Comparison of ENCODE assay signal across 20 cellular contexts in the genomic region with DNA sequence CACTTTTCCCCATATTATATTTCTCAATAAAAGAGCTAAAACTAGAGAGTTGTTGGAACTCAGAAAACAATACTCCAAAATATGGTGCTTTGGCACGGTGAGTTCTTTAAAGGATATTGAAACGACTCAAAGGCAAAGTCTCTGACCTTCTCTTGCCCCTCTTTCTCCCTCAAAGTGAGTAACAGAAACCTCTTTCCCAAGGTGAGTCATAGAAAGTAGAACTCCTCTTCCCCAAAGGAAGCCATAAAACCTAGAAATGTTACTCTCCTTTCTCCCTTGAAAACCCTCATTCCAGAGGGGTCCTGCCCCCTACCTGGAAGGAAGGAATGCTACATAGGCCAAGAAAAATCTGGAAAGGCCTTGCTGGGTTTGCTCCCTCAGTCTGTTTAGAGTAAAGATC. TPM values are rescaled to one million over a fixed set of nuclear protein-coding genes. Genes with fewer than 3 reads are reported as not detected.
DNase-seq lines count a peak whose midpoint lies in the region; ATAC-seq and TF ChIP-seq lines count a peak whose summit lies in the region.
"Had no signal": no experiment of that assay in that cellular context is flagged by ENCODE, and none has a peak within 500 bp of the region (broad histone marks: within the 10 kb centered on the region; RNA-seq: fewer than 3 reads in every experiment).

No MANE protein-coding gene starts in this region.

- no peak overlapping the region for H3K27ac ChIP-seq in breast epithelium
- H3K27ac ChIP-seq in RWPE1, result no peak overlapping the region
- H3K27ac ChIP-seq: A549, esophagus muscularis mucosa, heart left ventricle, upper lobe of left lung had no signal

- no peak for TF ChIP-seq CTCF in MCF 10A (IDR thresholded peaks at IDR 0.05; ENCODE audit: unreplicated experiment)
- no peak for TF ChIP-seq CTCF in breast epithelium (IDR thresholded peaks at IDR 0.05)
- TF ChIP-seq CTCF in RWPE1 (conservative IDR thresholded peaks at IDR 0.05; ENCODE audit: low read depth), result no peak
- no peak for TF ChIP-seq CTCF in fibroblast of mammary gland (conservative IDR thresholded peaks at IDR 0.05; ENCODE audit: control insufficient read depth, insufficient read depth, low read depth, low read length)

- H3K36me3 Mint-ChIP-seq in MCF 10A (ENCODE audit: insufficient read depth, unreplicated experiment) (peaks cover 20% of the 10 kb centered on the region), T-helper 17 cell (ENCODE audit: low read depth) (peaks cover 2% of the 10 kb centered on the region)

- H3K9me3 ChIP-seq in breast epithelium, result no peaks in the 10 kb centered on the region
- no peaks in the 10 kb centered on the region for H3K9me3 ChIP-seq in T-helper 17 cell (ENCODE audit: control insufficient read depth, low read length, poor library complexity, severe bottlenecking)
- H3K9me3 ChIP-seq: A549, esophagus muscularis mucosa, heart left ventricle, MG63, upper lobe of left lung had no signal

- DNase-seq in MCF 10A (ENCODE audit: unreplicated experiment), result peak; percentile 32
- no peak for DNase-seq in breast epithelium (ENCODE audit: low spot score in 2 of 2)
- DNase-seq in RWPE1 (ENCODE audit: low spot score), result peak; percentile 16
- DNase-seq in fibroblast of mammary gland (ENCODE audit: low read depth), result peak; percentile 46
- DNase-seq in activated gamma-delta T cell (lab: John Stamatoyannopoulos, UW), result no peak
- no peak for DNase-seq in HPDE6-E6E7 (ENCODE audit: extremely low spot score)
- no peak for DNase-seq in T-helper 17 cell
- DNase-seq: activated CD4-positive, alpha-beta T cell treated with anti-CD3 and anti-CD28 coated beads for 36 hours; activated naive CD4-positive, alpha-beta T cell treated with Interleukin-2 at 50 U/mL for 16 hours; CD4-positive, alpha-beta T cell; heart left ventricle; MG63; NCI-H1694; stimulated activated CD4-positive, alpha-beta T cell treated with anti-CD3 and anti-CD28 coated beads, Interleukin-12 subunit alpha, Interleukin-12 subunit beta, amount 100 ng/mL, for 4 hours; stimulated activated naive CD4-positive, alpha-beta T cell treated with Interleukin-2 at 50 U/mL for 16 hours; upper lobe of left lung had no signal

- H3K4me1 Mint-ChIP-seq in MCF 10A (ENCODE audit: insufficient read depth, unreplicated experiment) (peaks cover 19% of the 10 kb centered on the region), T-helper 17 cell (peaks cover 18% of the 10 kb centered on the region)

- H3K4me3 ChIP-seq in breast epithelium, result no peak overlapping the region
- no peak overlapping the region for H3K4me3 ChIP-seq in fibroblast of mammary gland (ENCODE audit: control insufficient read depth, low read depth, low read length)
- H3K4me3 ChIP-seq: A549, esophagus muscularis mucosa, heart left ventricle, MG63, upper lobe of left lung had no signal

- ATAC-seq in HG02981 (IDR thresholded peaks at IDR 0.05; ENCODE audit: unreplicated experiment), result no peak
- ATAC-seq in T-helper 17 cell, result no peak
- ATAC-seq: A549; activated CD4-positive, alpha-beta T cell treated with anti-CD3 and anti-CD28 coated beads for 36 hours; heart left ventricle had no signal

- H3K4me1 ChIP-seq in breast epithelium, result no peaks in the 10 kb centered on the region
- H3K4me1 ChIP-seq: A549 had no signal

- no peak for TF ChIP-seq POLR2A in breast epithelium (IDR thresholded peaks at IDR 0.05)

- H3K27me3 Mint-ChIP-seq in MCF 10A (ENCODE audit: insufficient read depth, unreplicated experiment) (no peaks in the 10 kb centered on the region), T-helper 17 cell (no peaks in the 10 kb centered on the region)
- H3K27me3 Mint-ChIP-seq: activated CD4-positive, alpha-beta T cell treated with anti-CD3 and anti-CD28 coated beads for 36 hours; CD4-positive, alpha-beta T cell; dendritic cell treated with granulocyte-macrophage colony-stimulating factor and Interleukin-4, amounts not matched to agents 40 ng/mL and 50 ng/mL, for 4 days had no signal

- BruUV-seq in MCF 10A (replicated peaks; lab: Mats Ljungman, UMichigan), result no TSS peak

- no peaks in the 10 kb centered on the region for H3K27me3 ChIP-seq in breast epithelium
- H3K27me3 ChIP-seq: esophagus muscularis mucosa, heart left ventricle, MG63, upper lobe of left lung had no signal

- H3K27ac Mint-ChIP-seq in MCF 10A (ENCODE audit: low read depth, unreplicated experiment), result no peak overlapping the region
- no peak overlapping the region for H3K27ac Mint-ChIP-seq in T-helper 17 cell
- H3K27ac Mint-ChIP-seq: activated CD4-positive, alpha-beta T cell treated with anti-CD3 and anti-CD28 coated beads for 36 hours; dendritic cell treated with granulocyte-macrophage colony-stimulating factor and Interleukin-4, amounts not matched to agents 40 ng/mL and 50 ng/mL, for 4 days had no signal

- no peaks in the 10 kb centered on the region for H3K9me3 Mint-ChIP-seq in MCF 10A (ENCODE audit: unreplicated experiment)
- H3K9me3 Mint-ChIP-seq: CD4-positive, alpha-beta T cell; dendritic cell treated with granulocyte-macrophage colony-stimulating factor and Interleukin-4, amounts not matched to agents 40 ng/mL and 50 ng/mL, for 4 days had no signal

- intact Hi-C loops in MCF 10A (cut with micrococcal nuclease), result loop anchor here (5.0 to 10.0 kb wide), 2 partner anchors 107 to 165 kb away; no protein-coding TSS in a partner anchor
- intact Hi-C loops in breast epithelium (cut with DNase I; ENCODE audit: low total_unique reads), result loop anchor here (2.0 kb wide), 1 partner anchor 77 kb away; no protein-coding TSS in a partner anchor

- H3K4me3 Mint-ChIP-seq in MCF 10A (ENCODE audit: unreplicated experiment) (no peak overlapping the region), T-helper 17 cell (no peak overlapping the region)
- H3K4me3 Mint-ChIP-seq: activated CD4-positive, alpha-beta T cell treated with anti-CD3 and anti-CD28 coated beads for 36 hours; CD4-positive, alpha-beta T cell; dendritic cell treated with granulocyte-macrophage colony-stimulating factor and Interleukin-4, amounts not matched to agents 40 ng/mL and 50 ng/mL, for 4 days had no signal

- CTCF ChIA-PET in MCF 10A (lab: Yijun Ruan, JAX) (interaction anchor here (0.7 to 7.8 kb wide), 11 partner anchors 8 to 1009 kb away, joined by 3 to 171 read pairs (median 24); no protein-coding TSS in a partner anchor), RWPE1 (lab: Yijun Ruan, JAX) (interaction anchor here (0.6 to 1.0 kb wide), 3 partner anchors 22 to 436 kb away, joined by 3 to 4 read pairs (median 3); no protein-coding TSS in a partner anchor)

- no peaks in the 10 kb centered on the region for H3K36me3 ChIP-seq in breast epithelium
- H3K36me3 ChIP-seq: esophagus muscularis mucosa, heart left ventricle, upper lobe of left lung had no signal

- POLR2A ChIA-PET in MCF 10A (lab: Yijun Ruan, JAX) (no interaction called here), RWPE1 (lab: Yijun Ruan, JAX; ENCODE audit: low non-redundant PET) (interaction anchor here (0.6 kb wide), 1 partner anchor 21 kb away, joined by 4 read pairs; no protein-coding TSS in a partner anchor)

RNA-seq across cellular contexts. Expression of a gene that starts 47.5 kb away (rescaled TPM):
- total RNA-seq in MCF 10A (2022), result 20.5 and 23.4 TPM in 2 replicates
- 10 to 100 TPM; 21.8 to 56.3 (median 31.5) TPM for total RNA-seq in breast epithelium
- 10 to 100 TPM; 60.7 to 68.7 TPM for total RNA-seq in T-helper 17 cell

Comparison
In these comparisons a context has a peak if more than half of its experiments do, and no peak if none do; other contexts are left out.
1. DNase-seq: peak in MCF 10A (single experiment), RWPE1 (single experiment) and fibroblast of mammary gland (single experiment); none in breast epithelium (0 of 2), activated gamma-delta T cell (single experiment), HPDE6-E6E7 (single experiment) and T-helper 17 cell (0 of 3).